21 cellular contexts compared by ENCODE assay signal in the genomic region with DNA sequence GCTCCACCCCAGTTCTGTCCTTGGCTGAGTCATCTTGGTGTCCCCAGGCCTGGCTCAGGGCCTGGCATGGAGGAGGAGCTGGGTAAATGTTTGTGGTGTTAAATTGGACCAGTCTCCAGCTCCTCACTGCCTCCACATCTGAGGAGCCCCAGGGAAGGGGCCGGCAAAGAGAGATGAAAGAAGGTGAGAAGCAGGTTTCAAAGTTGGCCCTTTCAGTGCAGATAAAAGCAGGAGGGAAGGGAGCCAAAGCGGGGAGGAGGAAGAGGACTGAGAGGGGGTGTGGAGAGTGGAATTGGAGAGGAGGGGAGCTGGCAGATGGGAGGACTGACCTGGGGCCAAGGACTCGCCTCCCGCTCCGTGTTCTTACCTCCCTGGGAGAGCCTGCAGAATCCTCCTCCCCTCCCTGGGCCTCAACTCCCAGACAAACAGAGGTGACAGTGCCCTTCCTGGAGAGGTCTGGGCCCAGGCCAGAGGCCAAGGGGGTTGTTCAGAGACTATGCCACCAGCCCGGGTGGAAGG.
DNase-seq lines count a peak whose midpoint lies in the region; ATAC-seq, FAIRE-seq and TF ChIP-seq lines count a peak whose summit lies in the region.
"Had no signal": no experiment of that assay in that cellular context is flagged by ENCODE, and none has a peak within 500 bp of the region (broad histone marks: within the 10 kb centered on the region; RNA-seq: fewer than 3 reads in every experiment).

No MANE protein-coding gene starts in this region.

- no peak overlapping the region for H3K4me2 ChIP-seq in HepG2 (ENCODE audit: low read depth, low read length)

- WGBS in HepG2 (ENCODE audit: low lambda C conversion rate): 1% methylated on average over 6 of the region's 6 CpGs
- 42 to 55% methylated on average over 6 of the region's 6 CpGs for WGBS in testis, 2 donors

- H3K27ac Mint-ChIP-seq in natural killer cell treated with Interleukin-12 subunit alpha and Interleukin-12 subunit beta and Interleukin-15 and Interleukin-18, amount 100 ng/mL, for 72 hours: peak overlapping the region in 1 of 2 donors; percentile 26
- no peak overlapping the region for H3K27ac Mint-ChIP-seq in natural killer cell
- H3K27ac Mint-ChIP-seq: activated CD8-positive, alpha-beta memory T cell treated with anti-CD3 and anti-CD28 coated beads, Interleukin-2, amount 10 ng/mL, durations not matched to agents 7 days and 5 days; activated T-helper 2 cell treated with anti-CD3 and anti-CD28 coated beads, Interferon-gamma antibody, Interleukin-2, Interleukin-4, amounts not matched to agents 10 μg/mL and 5 μg/mL and 100 μg/mL, durations not matched to agents 14 hours and 24 hours and 36 hours; nephron; T-helper 2 cell treated with Interferon-gamma antibody and Interleukin-4, amounts not matched to agents 5 μg/mL and 100 μg/mL, for 36 hours; type B pancreatic cell had no signal

- H4K20me1 ChIP-seq in HepG2 (ENCODE audit: insufficient read depth, low read length): no peaks in the 10 kb centered on the region; the same call in 1 of the 2 replicates

- TF ChIP-seq CTCF in natural killer cell (IDR thresholded peaks at IDR 0.05) (no peak), HepG2 (CRISPR knock-in tag; IDR thresholded peaks at IDR 0.05) (no peak), testis (IDR thresholded peaks at IDR 0.05) (no peak)

- H2AFZ ChIP-seq in HepG2 (ENCODE audit: low read length): no peak overlapping the region

- no peaks in the 10 kb centered on the region for H3K36me3 Mint-ChIP-seq in natural killer cell treated with Interleukin-12 subunit alpha and Interleukin-12 subunit beta and Interleukin-15 and Interleukin-18, amount 100 ng/mL, for 72 hours
- H3K36me3 Mint-ChIP-seq in natural killer cell: no peaks in the 10 kb centered on the region
- H3K36me3 Mint-ChIP-seq: activated CD8-positive, alpha-beta memory T cell treated with anti-CD3 and anti-CD28 coated beads, Interleukin-2, amount 10 ng/mL, durations not matched to agents 7 days and 5 days; type B pancreatic cell had no signal

- H3K9me3 ChIP-seq in HepG2 (ENCODE audit: low read length): no peaks in the 10 kb centered on the region
- H3K9me3 ChIP-seq in testis: no peaks in the 10 kb centered on the region

- peaks cover 33 to 41% of the 10 kb centered on the region in 2 donors for H3K27me3 Mint-ChIP-seq in natural killer cell treated with Interleukin-12 subunit alpha and Interleukin-12 subunit beta and Interleukin-15 and Interleukin-18, amount 100 ng/mL, for 72 hours
- peaks cover 31 to 33% of the 10 kb centered on the region in 2 donors for H3K27me3 Mint-ChIP-seq in natural killer cell (ENCODE audit: low read depth in 2 of 2)

- H3K27ac ChIP-seq in HepG2 (ENCODE audit: extremely low read length, insufficient read depth, low read length): no peak overlapping the region
- peak overlapping the region; percentile 3 to 36 for H3K27ac ChIP-seq in testis

- H3K4me1 Mint-ChIP-seq in natural killer cell treated with Interleukin-12 subunit alpha and Interleukin-12 subunit beta and Interleukin-15 and Interleukin-18, amount 100 ng/mL, for 72 hours (ENCODE audit: low read depth in 2 of 2): peaks cover 19 to 21% of the 10 kb centered on the region in 2 donors
- H3K4me1 Mint-ChIP-seq in natural killer cell: peaks cover 8 to 19% of the 10 kb centered on the region in 2 donors

- H3K36me3 ChIP-seq in HepG2 (replicated peaks in 1 of 2; ENCODE audit: control insufficient read depth in 1 of 2, insufficient read depth in 2 of 2, low read length in 2 of 2): no peaks in the 10 kb centered on the region
- H3K36me3 ChIP-seq in testis (ENCODE audit: low read depth, missing control alignments): no peaks in the 10 kb centered on the region

- POLR2A ChIA-PET in HepG2 (lab: Yijun Ruan, JAX): no interaction called here

- no peaks in the 10 kb centered on the region for H3K9me3 Mint-ChIP-seq in natural killer cell treated with Interleukin-12 subunit alpha and Interleukin-12 subunit beta and Interleukin-15 and Interleukin-18, amount 100 ng/mL, for 72 hours
- no peaks in the 10 kb centered on the region for H3K9me3 Mint-ChIP-seq in natural killer cell
- H3K9me3 Mint-ChIP-seq: activated T-helper 2 cell treated with anti-CD3 and anti-CD28 coated beads, Interferon-gamma antibody, Interleukin-2, Interleukin-4, amounts not matched to agents 10 μg/mL and 5 μg/mL and 100 μg/mL, durations not matched to agents 14 hours and 24 hours and 36 hours; nephron; T-helper 2 cell treated with Interferon-gamma antibody and Interleukin-4, amounts not matched to agents 5 μg/mL and 100 μg/mL, for 36 hours; type B pancreatic cell had no signal

- H3K9ac ChIP-seq in HepG2 (ENCODE audit: insufficient read depth, low read depth, low read length): no peak overlapping the region

- no peak overlapping the region for H3K4me3 ChIP-seq in HepG2 (replicated peaks in 1 of 3; ENCODE audit: insufficient read depth in 1 of 3, low read depth in 2 of 3, low read length in 3 of 3)
- H3K4me3 ChIP-seq in testis: no peak overlapping the region

- TF ChIP-seq EP300 in HepG2 (IDR thresholded peaks at IDR 0.05; ENCODE audit: low read depth in 2 of 2, low read length in 2 of 2) (no peak), HepG2 (CRISPR knock-in tag; IDR thresholded peaks at IDR 0.05; ENCODE audit: borderline replicate concordance) (no peak)

- H3K4me3 Mint-ChIP-seq in natural killer cell treated with Interleukin-12 subunit alpha and Interleukin-12 subunit beta and Interleukin-15 and Interleukin-18, amount 100 ng/mL, for 72 hours: peak overlapping the region; percentile 54
- no peak overlapping the region for H3K4me3 Mint-ChIP-seq in natural killer cell
- H3K4me3 Mint-ChIP-seq: activated CD8-positive, alpha-beta memory T cell treated with anti-CD3 and anti-CD28 coated beads, Interleukin-2, amount 10 ng/mL, durations not matched to agents 7 days and 5 days; nephron; T-helper 2 cell treated with Interferon-gamma antibody and Interleukin-4, amounts not matched to agents 5 μg/mL and 100 μg/mL, for 36 hours; type B pancreatic cell had no signal

- H3K4me1 ChIP-seq in HepG2 (ENCODE audit: insufficient read depth, low read length) (no peaks in the 10 kb centered on the region), testis (peaks cover 44% of the 10 kb centered on the region)

- no peak for ATAC-seq in natural killer cell treated with Interleukin-12 subunit alpha and Interleukin-12 subunit beta and Interleukin-15 and Interleukin-18, amount 100 ng/mL, for 72 hours
- ATAC-seq in natural killer cell: no peak
- no peak for ATAC-seq in HepG2
- ATAC-seq: activated CD8-positive, alpha-beta memory T cell treated with anti-CD3 and anti-CD28 coated beads, Interleukin-2, amount 10 ng/mL, durations not matched to agents 7 days and 5 days had no signal

- no peak for TF ChIP-seq RAD21 in HepG2 (CRISPR knock-in tag; IDR thresholded peaks at IDR 0.05)

- BruUV-seq in HepG2 (replicated peaks; lab: Mats Ljungman, UMichigan): no TSS peak

- intact Hi-C loops in natural killer cell (cut with micrococcal nuclease): no loop called here
- intact Hi-C loops in HepG2 (cut with micrococcal nuclease; ENCODE audit: unreplicated experiment): no loop called here
- intact Hi-C loops in testis (cut with DNase I; ENCODE audit: low total_unique reads): no loop called here

- H3K79me2 ChIP-seq in HepG2 (ENCODE audit: insufficient read depth, low read length): no peaks in the 10 kb centered on the region

- H3K27me3 ChIP-seq in HepG2 (ENCODE audit: control insufficient read depth in 1 of 2, insufficient read depth in 2 of 2, low read length in 2 of 2): peaks cover 15 to 88% of the 10 kb centered on the region in 2 experiments
- no peaks in the 10 kb centered on the region for H3K27me3 ChIP-seq in testis

- FAIRE-seq in HepG2 (lab: Jason Lieb, UNC): no peak
- FAIRE-seq: keratinocyte had no signal

- TF ChIP-seq POLR2A in HepG2 (IDR thresholded peaks at IDR 0.05; ENCODE audit: insufficient read depth in 1 of 2, low read depth in 2 of 2, low read length in 2 of 2): no peak
- TF ChIP-seq POLR2A in testis (IDR thresholded peaks at IDR 0.05): no peak

- in situ Hi-C loops in HepG2 (cut with HindIII; ENCODE audit: extremely low pct_ligation_motif_present, low pct_unique_long_range_greater_than_20kb): no loop called here

- CTCF ChIA-PET in HepG2 (lab: Yijun Ruan, JAX; ENCODE audit: low intra/inter-chr PET ratio, low total read pairs): no interaction called here

- DNase-seq in natural killer cell treated with Interleukin-12 subunit alpha and Interleukin-12 subunit beta and Interleukin-15 and Interleukin-18, amount 100 ng/mL, for 72 hours (ENCODE audit: low spot score): no peak
- DNase-seq in natural killer cell (no peak), astrocyte of the hippocampus (ENCODE audit: low read depth, low spot score) (peak; percentile 47), HepG2 (ENCODE audit: low spot score) (no peak), testis (peak; percentile 55), NCI-H2196 (lab: John Stamatoyannopoulos, UW; ENCODE audit: unreplicated experiment) (no peak), NCI-H524 treated with DMSO at 0.1 percent for 48 hours (lab: John Stamatoyannopoulos, UW) (no peak), NCI-H1092 treated with DMSO at 0.1 percent for 48 hours (lab: John Stamatoyannopoulos, UW) (no peak)
- DNase-seq: activated CD8-positive, alpha-beta memory T cell treated with anti-CD3 and anti-CD28 coated beads, Interleukin-2, amount 10 ng/mL, durations not matched to agents 7 days and 5 days; amniotic stem cell; CD4-positive, CD25-positive, alpha-beta regulatory T cell; hippocampal formation; mesenchymal stem cell; NCI-H187 treated with DMSO at 0.1 percent for 48 hours; NCI-H446 treated with DMSO at 0.1 percent for 48 hours; stimulated activated naive CD4-positive, alpha-beta T cell treated with Interleukin-2 at 50 U/mL for 16 hours had no signal

TF ChIP-seq in HepG2, 621 proteins besides CTCF, POLR2A, EP300 and RAD21:
- TF ChIP-seq FOXK1 (CRISPR knock-in tag; IDR thresholded peaks at IDR 0.05; ENCODE audit: borderline replicate concordance, low read depth): no peak
- TF ChIP-seq ZNF263 (CRISPR knock-in tag; IDR thresholded peaks at IDR 0.05): 0 out of 2 replicates have a peak, but pooled peaks have one; percentile 42

Comparison
In these comparisons a context has a peak if more than half of its experiments do, and no peak if none do; other contexts are left out.
1. DNase-seq: peak in astrocyte of the hippocampus (single experiment) and testis (single experiment); none in natural killer cell treated with Interleukin-12 subunit alpha and Interleukin-12 subunit beta and Interleukin-15 and Interleukin-18, amount 100 ng/mL, for 72 hours (single experiment), natural killer cell (single experiment), HepG2 (single experiment), NCI-H2196 (single experiment), NCI-H524 treated with DMSO at 0.1 percent for 48 hours (single experiment) and NCI-H1092 treated with DMSO at 0.1 percent for 48 hours (single experiment).